ENCODE assay signal across 30 cellular contexts in genomic region chr5:53987091-53987490, GRCh38.
"Had no signal": no experiment of that assay in that cellular context is flagged by ENCODE, and none has a peak within 500 bp of the region (broad histone marks: within the 10 kb centered on the region; RNA-seq: fewer than 3 reads in every experiment).

No MANE protein-coding gene starts in this region.

- H3K4me3 ChIP-seq: adrenal gland, body of pancreas, breast epithelium had no signal

- DNase-seq: activated B cell treated with CpG ODN at 0.5 μM for 24 hours; activated CD4-positive, alpha-beta memory T cell treated with anti-CD3 and anti-CD28 coated beads for 36 hours; activated CD4-positive, alpha-beta T cell treated with anti-CD3 and anti-CD28 coated beads for 4 hours; activated CD4-positive, alpha-beta T cell treated with anti-CD3 and anti-CD28 coated beads, Interleukin-2, amount 10 ng/mL, durations not matched to agents 24 days and 14 days; activated CD4-positive, alpha-beta T cell treated with anti-CD3 and anti-CD28 coated beads, Interleukin-2, amount 50 U/mL, for 1 hour; activated CD4-positive, alpha-beta T cell treated with anti-CD3 and anti-CD28 coated beads, Interleukin-2, amount 50 U/mL, for 4 hours; activated CD4-positive, CD25-positive, alpha-beta regulatory T cell treated with anti-CD3 and anti-CD28 coated beads, Interleukin-2, amount 50 U/mL, for 72 hours; activated CD8-positive, alpha-beta memory T cell treated with anti-CD3 and anti-CD28 coated beads, Interleukin-2, amount 50 U/mL, for 4 hours; activated CD8-positive, alpha-beta T cell treated with anti-CD3 and anti-CD28 coated beads for 36 hours; activated effector memory CD4-positive, alpha-beta T cell treated with anti-CD3 and anti-CD28 coated beads, Interleukin-2, amount 50 U/mL, for 16 hours; activated gamma-delta T cell treated with Interleukin-2 at 50 U/mL for 16 hours; activated naive CD4-positive, alpha-beta T cell; activated naive CD4-positive, alpha-beta T cell treated with anti-CD3 and anti-CD28 coated beads for 36 hours; activated naive CD4-positive, alpha-beta T cell treated with anti-CD3 and anti-CD28 coated beads, Interleukin-2, amount 50 U/mL, for 16 hours; activated naive CD8-positive, alpha-beta T cell treated with anti-CD3 and anti-CD28 coated beads for 36 hours; activated T-cell treated with anti-CD3 and anti-CD28 coated beads for 4 hours; activated T-cell treated with anti-CD3 and anti-CD28 coated beads, Interleukin-2, amount 50 U/mL, for 1 hour; activated T-cell treated with anti-CD3 and anti-CD28 coated beads, Interleukin-2, amount 50 U/mL, for 4 hours; activated T-cell treated with anti-CD3 and anti-CD28 coated beads, Interleukin-2, amount 50 U/mL, for 72 hours; adrenal gland; amniotic stem cell; aorta; body of pancreas; brain microvascular endothelial cell; central memory CD4-positive, alpha-beta T cell; T-helper 1 cell; T-helper 2 cell; T-helper 9 cell had no signal

- H3K27ac ChIP-seq: adrenal gland, body of pancreas, brain microvascular endothelial cell, breast epithelium, VCaP had no signal
